1 cellular context compared by ENCODE assay signal in the genomic region with DNA sequence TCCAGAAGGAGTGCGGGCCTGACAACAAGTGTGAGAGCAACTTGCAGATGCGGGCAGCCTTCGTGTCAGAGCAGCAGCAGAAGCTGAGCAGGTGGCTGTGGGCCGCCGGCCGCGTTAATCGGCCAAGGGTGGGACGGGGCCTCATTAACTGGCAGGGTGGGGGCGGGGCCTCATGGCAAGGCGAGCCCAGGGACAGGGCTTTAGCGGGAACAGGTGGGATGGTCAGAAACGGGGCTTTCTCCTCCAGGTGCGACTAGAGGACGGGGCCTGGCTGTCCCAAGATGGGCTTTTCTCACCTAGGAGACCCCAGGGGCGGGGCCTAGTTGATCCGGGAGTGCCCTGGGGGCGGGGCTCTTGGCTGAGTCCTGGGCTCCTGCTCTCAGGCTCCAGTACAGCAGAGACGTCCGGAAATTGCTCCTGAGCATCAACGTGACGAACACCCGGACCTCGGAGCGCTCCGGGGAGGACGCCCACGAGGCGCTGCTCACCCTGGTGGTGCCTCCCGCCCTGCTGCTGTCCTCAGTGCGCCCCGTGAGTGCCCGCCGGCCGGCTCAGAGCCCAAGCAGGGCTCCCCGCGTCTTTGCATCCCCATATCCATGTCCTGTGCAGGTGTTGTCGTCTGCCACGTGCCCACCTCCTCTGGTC.
A peak's percentile ranks its signal among the peaks of the same experiment; 100 is the strongest.
TF ChIP-seq lines count a peak whose summit lies in the region.

No MANE protein-coding gene starts in this region.

TF ChIP-seq in H1, 55 proteins besides CTCF, POLR2A, EP300 and RAD21:
- TF ChIP-seq RFX5 (IDR thresholded peaks at IDR 0.05; ENCODE audit: borderline replicate concordance, low read depth, low read length) (no peak), SIN3A (conservative IDR thresholded peaks at IDR 0.05 in 1 of 2, IDR thresholded peaks at IDR 0.05 in 1 of 2; ENCODE audit: low read depth in 1 of 2, low read length in 2 of 2) (no peak), NANOG (IDR thresholded peaks at IDR 0.05; ENCODE audit: insufficient read depth, low read depth, low read length, poor library complexity, severe bottlenecking) (peak; percentile 45), SAP30 (IDR thresholded peaks at IDR 0.05; ENCODE audit: insufficient read depth, insufficient replicate concordance, low read length) (no peak), CHD2 (IDR thresholded peaks at IDR 0.05; ENCODE audit: low read length) (0 out of 2 replicates have a peak, but pooled peaks have one; percentile 14)
- TF ChIP-seq, protein P1, sequence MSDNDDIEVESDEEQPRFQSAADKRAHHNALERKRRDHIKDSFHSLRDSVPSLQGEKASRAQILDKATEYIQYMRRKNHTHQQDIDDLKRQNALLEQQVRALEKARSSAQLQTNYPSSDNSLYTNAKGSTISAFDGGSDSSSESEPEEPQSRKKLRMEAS (IDR thresholded peaks at IDR 0.05), result peak; percentile 97
- TF ChIP-seq, protein P2, sequence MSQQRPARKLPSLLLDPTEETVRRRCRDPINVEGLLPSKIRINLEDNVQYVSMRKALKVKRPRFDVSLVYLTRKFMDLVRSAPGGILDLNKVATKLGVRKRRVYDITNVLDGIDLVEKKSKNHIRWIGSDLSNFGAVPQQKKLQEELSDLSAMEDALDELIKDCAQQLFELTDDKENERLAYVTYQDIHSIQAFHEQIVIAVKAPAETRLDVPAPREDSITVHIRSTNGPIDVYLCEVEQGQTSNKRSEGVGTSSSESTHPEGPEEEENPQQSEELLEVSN (IDR thresholded peaks at IDR 0.05), result peak; percentile 97
